ENCODE assay signal across 30 cellular contexts in the genomic region with DNA sequence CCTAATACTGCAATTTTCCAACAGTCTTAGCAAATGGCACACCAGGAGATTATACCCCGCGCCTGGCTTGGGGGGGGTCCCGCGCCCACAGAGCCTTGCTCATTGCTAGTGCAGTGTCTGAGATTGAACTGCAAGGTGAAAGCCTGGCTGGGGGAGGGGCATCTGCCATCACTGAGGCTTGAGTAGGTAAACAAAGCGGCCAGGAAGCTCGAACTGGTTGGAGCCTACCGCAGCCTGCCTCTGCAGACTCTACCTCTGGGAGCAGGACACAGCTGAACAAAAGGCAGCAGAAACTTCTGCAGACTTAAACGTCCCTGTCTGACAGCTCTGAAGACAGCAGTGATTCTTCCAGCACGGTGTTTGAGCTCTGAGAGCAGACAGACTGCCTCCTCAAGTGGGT.
"Had no signal": no experiment of that assay in that cellular context is flagged by ENCODE, and none has a peak within 500 bp of the region (broad histone marks: within the 10 kb centered on the region; RNA-seq: fewer than 3 reads in every experiment).

No MANE protein-coding gene starts in this region.

- H3K4me3 Mint-ChIP-seq: activated B cell treated with CpG ODN at 0.5 μM for 24 hours; activated CD8-positive, alpha-beta T cell treated with anti-CD3 and anti-CD28 coated beads for 36 hours; activated naive CD8-positive, alpha-beta T cell; activated T-cell treated with anti-CD3 and anti-CD28 coated beads, Interleukin-2, amount 50 U/mL, for 4 hours; activated T-helper 17 cell treated with anti-CD3 and anti-CD28 coated beads, Interleukin-2, amount 50 U/mL, for 72 hours; central memory CD8-positive, alpha-beta T cell; dendritic cell treated with granulocyte-macrophage colony-stimulating factor and Interleukin-4, amounts not matched to agents 40 ng/mL and 50 ng/mL, for 4 days; T-helper 17 cell; T-helper 2 cell treated with Interferon-gamma antibody and Interleukin-4, amounts not matched to agents 5 μg/mL and 100 μg/mL, for 36 hours had no signal

- H3K36me3 ChIP-seq: brain microvascular endothelial cell, esophagus squamous epithelium, gastroesophageal sphincter, heart right ventricle, WERI-Rb-1 had no signal

- ATAC-seq: activated CD4-positive, CD25-positive, alpha-beta regulatory T cell treated with anti-CD3 and anti-CD28 coated beads, Interleukin-2, amount 50 U/mL, for 24 hours; activated CD8-positive, alpha-beta T cell treated with anti-CD3 and anti-CD28 coated beads for 36 hours; activated T-cell treated with anti-CD3 and anti-CD28 coated beads, Interleukin-2, amount 50 U/mL, for 4 hours; activated T-helper 17 cell treated with anti-CD3 and anti-CD28 coated beads, Interleukin-2, amount 50 U/mL, for 72 hours; gastroesophageal sphincter; heart right ventricle; T-helper 17 cell had no signal

- H3K27me3 ChIP-seq: brain microvascular endothelial cell, dorsolateral prefrontal cortex, esophagus squamous epithelium, gastroesophageal sphincter, heart right ventricle had no signal

- H3K27ac Mint-ChIP-seq: activated B cell treated with CpG ODN at 0.5 μM for 24 hours; activated CD8-positive, alpha-beta T cell treated with anti-CD3 and anti-CD28 coated beads for 36 hours; activated naive CD8-positive, alpha-beta T cell; activated T-helper 17 cell treated with anti-CD3 and anti-CD28 coated beads, Interleukin-2, amount 50 U/mL, for 72 hours; dendritic cell treated with granulocyte-macrophage colony-stimulating factor and Interleukin-4, amounts not matched to agents 40 ng/mL and 50 ng/mL, for 4 days; T-helper 17 cell; T-helper 2 cell treated with Interferon-gamma antibody and Interleukin-4, amounts not matched to agents 5 μg/mL and 100 μg/mL, for 36 hours had no signal

- H3K4me1 ChIP-seq: esophagus squamous epithelium, heart right ventricle had no signal

- H3K4me1 Mint-ChIP-seq: activated B cell treated with CpG ODN at 0.5 μM for 24 hours; activated T-helper 17 cell treated with anti-CD3 and anti-CD28 coated beads, Interleukin-2, amount 50 U/mL, for 72 hours; central memory CD8-positive, alpha-beta T cell; T-helper 17 cell had no signal

- H3K27ac ChIP-seq: brain microvascular endothelial cell, coronary artery, dorsolateral prefrontal cortex, esophagus squamous epithelium, gastroesophageal sphincter, heart right ventricle, WERI-Rb-1 had no signal

- H3K9me3 ChIP-seq: esophagus squamous epithelium, gastroesophageal sphincter, heart right ventricle had no signal

- H3K4me3 ChIP-seq: coronary artery, dorsolateral prefrontal cortex, esophagus squamous epithelium, gastroesophageal sphincter, heart right ventricle had no signal

- H3K9me3 Mint-ChIP-seq: activated B cell treated with CpG ODN at 0.5 μM for 24 hours; activated CD8-positive, alpha-beta T cell treated with anti-CD3 and anti-CD28 coated beads for 36 hours; dendritic cell treated with granulocyte-macrophage colony-stimulating factor and Interleukin-4, amounts not matched to agents 40 ng/mL and 50 ng/mL, for 4 days; T-helper 2 cell treated with Interferon-gamma antibody and Interleukin-4, amounts not matched to agents 5 μg/mL and 100 μg/mL, for 36 hours had no signal

- DNase-seq: activated B cell treated with CpG ODN at 0.5 μM for 24 hours; activated CD4-positive, alpha-beta T cell treated with anti-CD3 and anti-CD28 coated beads for 48 hours; activated CD4-positive, alpha-beta T cell treated with anti-CD3 and anti-CD28 coated beads, Interleukin-2, amount 50 U/mL, for 1 hour; activated CD4-positive, alpha-beta T cell treated with anti-CD3 and anti-CD28 coated beads, Interleukin-2, amount 50 U/mL, for 48 hours; activated CD8-positive, alpha-beta memory T cell treated with anti-CD3 and anti-CD28 coated beads for 24 hours; activated CD8-positive, alpha-beta T cell treated with anti-CD3 and anti-CD28 coated beads for 36 hours; activated effector memory CD4-positive, alpha-beta T cell treated with Interleukin-2 at 50 U/mL for 16 hours; activated gamma-delta T cell treated with Interleukin-2 at 50 U/mL for 16 hours; activated naive CD4-positive, alpha-beta T cell treated with anti-CD3 and anti-CD28 coated beads, Interleukin-2, amount 50 U/mL, for 16 hours; activated naive CD4-positive, alpha-beta T cell treated with Interleukin-2 at 50 U/mL for 16 hours; activated T-cell treated with anti-CD3 and anti-CD28 coated beads, Interleukin-2, amount 50 U/mL, for 4 hours; amniotic stem cell; anterior cingulate cortex; brain microvascular endothelial cell; dorsolateral prefrontal cortex; effector memory CD4-positive, alpha-beta T cell; esophagus squamous epithelium; foreskin melanocyte; heart right ventricle; T-helper 17 cell; T1000; WERI-Rb-1 had no signal
